2 cellular contexts compared by ENCODE assay signal in genomic region chr4:150799207-150799606, GRCh38.
TF ChIP-seq lines count a peak whose summit lies in the region.

No MANE protein-coding gene starts in this region.

TF ChIP-seq in SK-N-SH, 30 proteins besides CTCF, POLR2A, EP300 and RAD21 (continued from another document):
- TF ChIP-seq CHD2 (IDR thresholded peaks at IDR 0.05; ENCODE audit: low read length, partially characterized antibody) (no peak), GATA2 (CRISPR knock-in tag; IDR thresholded peaks at IDR 0.05) (no peak), JUND (IDR thresholded peaks at IDR 0.05) (no peak), RXRA (IDR thresholded peaks at IDR 0.05; ENCODE audit: borderline replicate concordance, low read depth) (no peak), SIN3A (IDR thresholded peaks at IDR 0.05; ENCODE audit: borderline replicate concordance, low read depth, low read length) (no peak), ELF1 (IDR thresholded peaks at IDR 0.05) (no peak), SMC3 (IDR thresholded peaks at IDR 0.05; ENCODE audit: low read depth, low read length) (no peak), EZH2phosphoT487 (IDR thresholded peaks at IDR 0.05; ENCODE audit: borderline replicate concordance, low read depth) (no peak), IRF3 (IDR thresholded peaks at IDR 0.05; ENCODE audit: low read depth, low read length) (no peak), NFIC (IDR thresholded peaks at IDR 0.05; ENCODE audit: borderline replicate concordance) (no peak)
- TF ChIP-seq, protein P1, sequence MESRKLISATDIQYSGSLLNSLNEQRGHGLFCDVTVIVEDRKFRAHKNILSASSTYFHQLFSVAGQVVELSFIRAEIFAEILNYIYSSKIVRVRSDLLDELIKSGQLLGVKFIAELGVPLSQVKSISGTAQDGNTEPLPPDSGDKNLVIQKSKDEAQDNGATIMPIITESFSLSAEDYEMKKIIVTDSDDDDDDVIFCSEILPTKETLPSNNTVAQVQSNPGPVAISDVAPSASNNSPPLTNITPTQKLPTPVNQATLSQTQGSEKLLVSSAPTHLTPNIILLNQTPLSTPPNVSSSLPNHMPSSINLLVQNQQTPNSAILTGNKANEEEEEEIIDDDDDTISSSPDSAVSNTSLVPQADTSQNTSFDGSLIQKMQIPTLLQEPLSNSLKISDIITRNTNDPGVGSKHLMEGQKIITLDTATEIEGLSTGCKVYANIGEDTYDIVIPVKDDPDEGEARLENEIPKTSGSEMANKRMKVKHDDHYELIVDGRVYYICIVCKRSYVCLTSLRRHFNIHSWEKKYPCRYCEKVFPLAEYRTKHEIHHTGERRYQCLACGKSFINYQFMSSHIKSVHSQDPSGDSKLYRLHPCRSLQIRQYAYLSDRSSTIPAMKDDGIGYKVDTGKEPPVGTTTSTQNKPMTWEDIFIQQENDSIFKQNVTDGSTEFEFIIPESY (IDR thresholded peaks at IDR 0.05; ENCODE audit: borderline replicate concordance, low read depth), result no peak
TF ChIP-seq in SK-N-SH: peak in this region for 0.

TF ChIP-seq in SK-N-SH treated with all-trans-retinoic acid at 6 μM for 48 hours, 23 proteins besides CTCF, POLR2A, EP300 and RAD21 (continued from another document):
- TF ChIP-seq, protein P2, sequence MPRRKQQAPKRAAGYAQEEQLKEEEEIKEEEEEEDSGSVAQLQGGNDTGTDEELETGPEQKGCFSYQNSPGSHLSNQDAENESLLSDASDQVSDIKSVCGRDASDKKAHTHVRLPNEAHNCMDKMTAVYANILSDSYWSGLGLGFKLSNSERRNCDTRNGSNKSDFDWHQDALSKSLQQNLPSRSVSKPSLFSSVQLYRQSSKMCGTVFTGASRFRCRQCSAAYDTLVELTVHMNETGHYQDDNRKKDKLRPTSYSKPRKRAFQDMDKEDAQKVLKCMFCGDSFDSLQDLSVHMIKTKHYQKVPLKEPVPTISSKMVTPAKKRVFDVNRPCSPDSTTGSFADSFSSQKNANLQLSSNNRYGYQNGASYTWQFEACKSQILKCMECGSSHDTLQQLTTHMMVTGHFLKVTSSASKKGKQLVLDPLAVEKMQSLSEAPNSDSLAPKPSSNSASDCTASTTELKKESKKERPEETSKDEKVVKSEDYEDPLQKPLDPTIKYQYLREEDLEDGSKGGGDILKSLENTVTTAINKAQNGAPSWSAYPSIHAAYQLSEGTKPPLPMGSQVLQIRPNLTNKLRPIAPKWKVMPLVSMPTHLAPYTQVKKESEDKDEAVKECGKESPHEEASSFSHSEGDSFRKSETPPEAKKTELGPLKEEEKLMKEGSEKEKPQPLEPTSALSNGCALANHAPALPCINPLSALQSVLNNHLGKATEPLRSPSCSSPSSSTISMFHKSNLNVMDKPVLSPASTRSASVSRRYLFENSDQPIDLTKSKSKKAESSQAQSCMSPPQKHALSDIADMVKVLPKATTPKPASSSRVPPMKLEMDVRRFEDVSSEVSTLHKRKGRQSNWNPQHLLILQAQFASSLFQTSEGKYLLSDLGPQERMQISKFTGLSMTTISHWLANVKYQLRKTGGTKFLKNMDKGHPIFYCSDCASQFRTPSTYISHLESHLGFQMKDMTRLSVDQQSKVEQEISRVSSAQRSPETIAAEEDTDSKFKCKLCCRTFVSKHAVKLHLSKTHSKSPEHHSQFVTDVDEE (CRISPR knock-in tag; IDR thresholded peaks at IDR 0.05), result no peak
- TF ChIP-seq CSDC2 (CRISPR knock-in tag; IDR thresholded peaks at IDR 0.05) (no peak), ISL1 (CRISPR knock-in tag; IDR thresholded peaks at IDR 0.05) (no peak), ARNTL (CRISPR knock-in tag; IDR thresholded peaks at IDR 0.05; ENCODE audit: borderline replicate concordance, low read depth) (no peak), SNAI2 (CRISPR knock-in tag; IDR thresholded peaks at IDR 0.05) (no peak), OSR1 (CRISPR knock-in tag; IDR thresholded peaks at IDR 0.05) (no peak), TOX (CRISPR knock-in tag; IDR thresholded peaks at IDR 0.05; ENCODE audit: borderline replicate concordance) (no peak), POU6F1 (CRISPR knock-in tag; IDR thresholded peaks at IDR 0.05; ENCODE audit: borderline replicate concordance, low read depth) (no peak), ZNF70 (CRISPR knock-in tag; IDR thresholded peaks at IDR 0.05) (no peak), ESRRG (CRISPR knock-in tag; IDR thresholded peaks at IDR 0.05) (no peak)
